Comparison of ENCODE assay signal across 3 cellular contexts in genomic region chr17:28266546-28266918, GRCh38.
A peak's percentile ranks its signal among the peaks of the same experiment; 100 is the strongest.
TF ChIP-seq lines count a peak whose summit lies in the region.

No MANE protein-coding gene starts in this region.

TF ChIP-seq in A549, 52 proteins besides CTCF, POLR2A, EP300 and RAD21:
- peak; percentile 98 for TF ChIP-seq MAFK (IDR thresholded peaks at IDR 0.05; ENCODE audit: partially characterized antibody)
TF ChIP-seq in A549: peak in this region for 1; not testable (repeated sequence) for 51.

TF ChIP-seq in IMR-90, 13 proteins besides CTCF, POLR2A, EP300 and RAD21:
- TF ChIP-seq MAFK (IDR thresholded peaks at IDR 0.05; ENCODE audit: low read depth, low read length) = peak; percentile 85

TF ChIP-seq in K562, 482 proteins besides CTCF, POLR2A, EP300 and RAD21:
- TF ChIP-seq MAFF (IDR thresholded peaks at IDR 0.05; ENCODE audit: low read length) (peak; percentile 85), ZNF316 (IDR thresholded peaks at IDR 0.05) (peak; percentile 95), C11orf30 (IDR thresholded peaks at IDR 0.05; ENCODE audit: low read depth) (peak; percentile 63), MAFG (tag; conservative IDR thresholded peaks at IDR 0.05) (peak; percentile 77), MAFK (IDR thresholded peaks at IDR 0.05; ENCODE audit: low read length) (peak; percentile 81)
